12 cellular contexts compared by ENCODE assay signal in genomic region chr21:45365608-45366241, GRCh38. TPM values are rescaled to one million over a fixed set of nuclear protein-coding genes. Genes with fewer than 3 reads are reported as not detected.
DNase-seq lines count a peak whose midpoint lies in the region; ATAC-seq, FAIRE-seq and TF ChIP-seq lines count a peak whose summit lies in the region.
"Had no signal": no experiment of that assay in that cellular context is flagged by ENCODE, and none has a peak within 500 bp of the region (broad histone marks: within the 10 kb centered on the region; RNA-seq: fewer than 3 reads in every experiment).

No MANE protein-coding gene starts in this region.

- CTCF ChIA-PET in endothelial cell of umbilical vein (lab: Charles Lee) = interaction anchor here (0.6 to 2.6 kb wide), 6 partner anchors 41 to 71 kb away, joined by 3 to 13 read pairs (median 9); no protein-coding TSS in a partner anchor

- intact Hi-C loops in endothelial cell of umbilical vein (cut with micrococcal nuclease) = loop anchor here (2.0 kb wide), 1 partner anchor 21 kb away; no protein-coding TSS in a partner anchor

- H4K20me1 ChIP-seq in endothelial cell of umbilical vein (replicated peaks; ENCODE audit: control insufficient read depth, extremely low read depth, insufficient read depth, low read length) = no peaks in the 10 kb centered on the region

- H3K4me3 ChIP-seq in ACC112 (ENCODE audit: low read depth, low read length) (no peak overlapping the region), endothelial cell of umbilical vein (replicated peaks in 1 of 3; ENCODE audit: insufficient read depth in 1 of 3, low read depth in 1 of 3, low read length in 3 of 3) (no peak overlapping the region)

- no peak for ATAC-seq in HG03521 (IDR thresholded peaks at IDR 0.05; ENCODE audit: unreplicated experiment)

- H2AFZ ChIP-seq in ACC112 (ENCODE audit: low read length, unreplicated experiment) = no peak overlapping the region
- H2AFZ ChIP-seq in endothelial cell of umbilical vein (ENCODE audit: low read depth, low read length) = no peak overlapping the region

- H3K79me2 ChIP-seq in ACC112 (ENCODE audit: control insufficient read depth, insufficient read depth, low read length, unreplicated experiment) (no peaks in the 10 kb centered on the region), endothelial cell of umbilical vein (ENCODE audit: control insufficient read depth, insufficient read depth, low read length) (no peaks in the 10 kb centered on the region)

- no peaks in the 10 kb centered on the region for H3K9me3 ChIP-seq in endothelial cell of umbilical vein (replicated peaks; ENCODE audit: control insufficient read depth, insufficient read depth, low read length)

- POLR2A ChIA-PET in endothelial cell of umbilical vein (lab: Charles Lee) = interaction anchor here (1.0 kb wide), 1 partner anchor 48 kb away, joined by 3 read pairs; no protein-coding TSS in a partner anchor

- no peaks in the 10 kb centered on the region for H3K36me3 ChIP-seq in ACC112 (ENCODE audit: insufficient read depth, low read length)
- no peaks in the 10 kb centered on the region for H3K36me3 ChIP-seq in endothelial cell of umbilical vein (ENCODE audit: control insufficient read depth in 2 of 2, extremely low read depth in 1 of 2, insufficient read depth in 2 of 2, low read length in 2 of 2)

- no peak overlapping the region for H3K4me2 ChIP-seq in endothelial cell of umbilical vein (ENCODE audit: insufficient read depth, low read length)

- peak; percentile 61 for DNase-seq in HuH-7.5 (ENCODE audit: low spot score)
- DNase-seq in endothelial cell of umbilical vein (ENCODE audit: low read depth, low spot score) = peak; percentile 42
- no peak for DNase-seq in stimulated activated CD4-positive, alpha-beta T cell treated with anti-CD3 and anti-CD28 coated beads, Interleukin-4, amount 100 ng/mL, for 4 hours
- no peak for DNase-seq in DMS 273 (lab: John Stamatoyannopoulos, UW; ENCODE audit: unreplicated experiment)
- DNase-seq in GM10266 (ENCODE audit: extremely low spot score) = no peak
- DNase-seq: CD8-positive, alpha-beta memory T cell; immature natural killer cell; NCI-H526 had no signal

- peak overlapping the region in 2 of 3 experiments; percentile 39 to 69 for H3K27ac Mint-ChIP-seq in nephron
- H3K27ac Mint-ChIP-seq: CD8-positive, alpha-beta memory T cell had no signal

- TF ChIP-seq CTCF in endothelial cell of umbilical vein (IDR thresholded peaks at IDR 0.05; ENCODE audit: extremely low read depth in 1 of 2, insufficient read depth in 1 of 2, low read depth in 1 of 2, low read length in 2 of 2) (no peak), nephron (IDR thresholded peaks at IDR 0.05; ENCODE audit: unreplicated experiment in 3 of 3) (no peak), GM10266 (IDR thresholded peaks at IDR 0.05; ENCODE audit: control insufficient read depth, insufficient read depth, low read depth, missing control alignments) (no peak)

- dilution Hi-C loops in endothelial cell of umbilical vein (cut with MboI; ENCODE audit: extremely low pct_ligation_motif_present, low sequenced_read_pairs) = no loop called here

- H3K4me3 Mint-ChIP-seq in nephron = no peak overlapping the region
- H3K4me3 Mint-ChIP-seq: CD8-positive, alpha-beta memory T cell; immature natural killer cell had no signal

- H3K9me1 ChIP-seq in endothelial cell of umbilical vein (replicated peaks; ENCODE audit: control insufficient read depth, extremely low read depth, insufficient read depth, low read length) = no peaks in the 10 kb centered on the region

- no peaks in the 10 kb centered on the region for H3K27me3 ChIP-seq in ACC112 (ENCODE audit: insufficient read depth, low read length)
- H3K27me3 ChIP-seq in endothelial cell of umbilical vein (ENCODE audit: control insufficient read depth in 2 of 2, insufficient read depth in 2 of 2, low read length in 2 of 2) = no peaks in the 10 kb centered on the region

- no peak for FAIRE-seq in endothelial cell of umbilical vein (lab: Jason Lieb, UNC)

- H3K9me3 Mint-ChIP-seq in nephron = no peaks in the 10 kb centered on the region
- H3K9me3 Mint-ChIP-seq: CD8-positive, alpha-beta memory T cell; immature natural killer cell had no signal

- no TSS peak for BruUV-seq in endothelial cell of umbilical vein (replicated peaks; lab: Mats Ljungman, UMichigan)

- peak overlapping the region; percentile 100 for H3K27ac ChIP-seq in ACC112 (ENCODE audit: low read depth, low read length)
- peak overlapping the region; percentile 96 for H3K27ac ChIP-seq in endothelial cell of umbilical vein (ENCODE audit: insufficient read depth, low read depth, low read length)
- H3K27ac ChIP-seq: VCaP had no signal

- H3K9ac ChIP-seq in endothelial cell of umbilical vein (replicated peaks; ENCODE audit: extremely low read depth, insufficient read depth, low read length) = peak overlapping the region; percentile 81

- H3K4me1 Mint-ChIP-seq in nephron = peaks cover 23% of the 10 kb centered on the region

- no peak for TF ChIP-seq POLR2A in endothelial cell of umbilical vein (IDR thresholded peaks at IDR 0.05; ENCODE audit: low read depth, low read length)

- peaks cover 41% of the 10 kb centered on the region for H3K4me1 ChIP-seq in ACC112 (ENCODE audit: control insufficient read depth, insufficient read depth, low read length, unreplicated experiment)
- H3K4me1 ChIP-seq in endothelial cell of umbilical vein (ENCODE audit: control insufficient read depth, extremely low read depth, insufficient read depth, low read length) = peaks cover 42% of the 10 kb centered on the region

- peaks cover 10% of the 10 kb centered on the region for H3K27me3 Mint-ChIP-seq in nephron (ENCODE audit: low read depth)

- H3K36me3 Mint-ChIP-seq in nephron (ENCODE audit: low read depth) = no peaks in the 10 kb centered on the region
- H3K36me3 Mint-ChIP-seq: CD8-positive, alpha-beta memory T cell; immature natural killer cell had no signal

TF ChIP-seq in endothelial cell of umbilical vein, 7 proteins besides CTCF, POLR2A, EP300 and RAD21:
- TF ChIP-seq MYC (IDR thresholded peaks at IDR 0.05; ENCODE audit: low read depth, low read length) (no peak), EZH2 (IDR thresholded peaks at IDR 0.05; ENCODE audit: borderline replicate concordance, low read depth, low read length, severe bottlenecking) (no peak), JUN (IDR thresholded peaks at IDR 0.05; ENCODE audit: borderline replicate concordance, insufficient read depth, insufficient read length, low read depth) (no peak), GATA2 (IDR thresholded peaks at IDR 0.05; ENCODE audit: insufficient read depth, insufficient read length, low read depth, low read length) (no peak), POLR2AphosphoS5 (IDR thresholded peaks at IDR 0.05; ENCODE audit: insufficient read depth, low read depth, low read length) (no peak), FOS (IDR thresholded peaks at IDR 0.05; ENCODE audit: borderline replicate concordance, insufficient read depth, low read length) (no peak)
TF ChIP-seq in endothelial cell of umbilical vein: peak in this region for 0.

RNA-seq across cellular contexts. Expression of gene COL18A1, which starts 39.2 kb away (rescaled TPM):
- 252 and 274 TPM in 2 replicates for total RNA-seq in endothelial cell of umbilical vein
- polyA plus RNA-seq in endothelial cell of umbilical vein = 198 and 296 TPM in 2 replicates
- polyA plus RNA-seq in endothelial cell of umbilical vein (2011; cell fraction: cytosol; rRNA removed) = 141 and 210 TPM in 2 replicates
- polyA plus RNA-seq in endothelial cell of umbilical vein (2011; cell fraction: nucleus; rRNA removed) = 261 and 289 TPM in 2 replicates
- polyA plus RNA-seq in endothelial cell of umbilical vein (2012) = 99.3 and 197 TPM in 2 replicates
- polyA minus RNA-seq in endothelial cell of umbilical vein = 51.4 and 59.0 TPM in 2 replicates
- polyA minus RNA-seq in endothelial cell of umbilical vein (2011; cell fraction: cytosol; rRNA and poly(A)+ RNA removed) = not detected
- 37.0 and 65.1 TPM in 2 replicates for polyA minus RNA-seq in endothelial cell of umbilical vein (2011; cell fraction: nucleus; rRNA and poly(A)+ RNA removed)

Comparison
In these comparisons a context has a peak if more than half of its experiments do, and no peak if none do; other contexts are left out.
1. DNase-seq: peak in HuH-7.5 (single experiment) and endothelial cell of umbilical vein (single experiment); none in stimulated activated CD4-positive, alpha-beta T cell treated with anti-CD3 and anti-CD28 coated beads, Interleukin-4, amount 100 ng/mL, for 4 hours (0 of 2), DMS 273 (single experiment) and GM10266 (single experiment).